Comparison of ENCODE assay signal across 13 cellular contexts in the genomic region with DNA sequence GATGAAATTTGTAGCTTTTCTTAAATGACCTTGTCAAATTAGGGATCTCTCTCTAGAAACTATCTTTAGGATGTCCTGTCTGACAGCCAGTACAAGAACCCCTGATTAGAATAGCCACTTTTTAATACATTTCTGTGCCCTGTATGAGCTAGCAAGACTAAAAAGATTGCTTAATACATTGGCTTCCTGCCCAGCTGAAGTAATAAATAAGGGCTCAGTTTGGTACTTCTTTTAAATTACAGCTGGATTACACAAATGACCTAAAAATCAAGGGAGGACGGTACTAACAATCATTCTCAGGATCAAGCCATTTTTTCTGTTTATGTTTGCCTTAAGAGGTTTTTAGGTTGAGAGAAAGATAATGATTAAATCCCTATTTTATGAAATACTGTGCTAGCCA. TPM values are rescaled to one million over a fixed set of nuclear protein-coding genes. Genes with fewer than 3 reads are reported as not detected.
DNase-seq lines count a peak whose midpoint lies in the region; ATAC-seq and TF ChIP-seq lines count a peak whose summit lies in the region.
"Had no signal": no experiment of that assay in that cellular context is flagged by ENCODE, and none has a peak within 500 bp of the region (broad histone marks: within the 10 kb centered on the region; RNA-seq: fewer than 3 reads in every experiment).

No MANE protein-coding gene starts in this region.

- no peaks in the 10 kb centered on the region for H3K4me1 ChIP-seq in tibial artery
- H3K4me1 ChIP-seq: parathyroid adenoma, tibial nerve had no signal

- intact Hi-C loops in tibial artery (cut with DNase I; ENCODE audit: low total_unique reads): loop anchor here (10.0 kb wide), 1 partner anchor 75 kb away; the partner anchor contains the start of gene SP9

- ATAC-seq in T-helper 17 cell (no peak), SK-N-SH treated with all-trans-retinoic acid at 6 μM for 48 hours (no peak)
- ATAC-seq: activated CD4-positive, CD25-positive, alpha-beta regulatory T cell treated with anti-CD3 and anti-CD28 coated beads, Interleukin-2, amount 50 U/mL, for 24 hours had no signal

- peaks cover 20% of the 10 kb centered on the region for H3K27me3 Mint-ChIP-seq in T-helper 17 cell

- H3K4me3 Mint-ChIP-seq in T-helper 17 cell: no peak overlapping the region

- H3K27me3 ChIP-seq in tibial artery: peaks cover 0 to 8% of the 10 kb centered on the region in 2 donors
- H3K27me3 ChIP-seq: tibial nerve had no signal

- H3K36me3 Mint-ChIP-seq in T-helper 17 cell (ENCODE audit: low read depth): no peaks in the 10 kb centered on the region

- no peaks in the 10 kb centered on the region for H3K4me1 Mint-ChIP-seq in T-helper 17 cell

- H3K27ac ChIP-seq in SK-N-MC (no peak overlapping the region), tibial artery (no peak overlapping the region)
- H3K27ac ChIP-seq: parathyroid adenoma, tibial nerve had no signal

- H3K9me3 ChIP-seq in SK-N-MC (ENCODE audit: low read depth, low read length) (no peaks in the 10 kb centered on the region), T-helper 17 cell (ENCODE audit: control insufficient read depth, low read length, poor library complexity, severe bottlenecking) (no peaks in the 10 kb centered on the region), tibial artery (no peaks in the 10 kb centered on the region)
- H3K9me3 ChIP-seq: tibial nerve had no signal

- peak; percentile 83 for DNase-seq in AG10803 (ENCODE audit: low read depth)
- DNase-seq in HFF-Myc (ENCODE audit: extremely low read depth, low read depth): peak; percentile 31
- DNase-seq in SK-N-MC (ENCODE audit: low read depth, low spot score): peak; percentile 88
- peak; percentile 38 for DNase-seq in foreskin melanocyte
- DNase-seq in T-helper 17 cell: no peak
- no peak for DNase-seq in tibial artery
- DNase-seq in mesenteric fat pad (ENCODE audit: low spot score): no peak
- DNase-seq: effector CD8-positive, alpha-beta T cell; left cardiac atrium had no signal

- TF ChIP-seq CTCF in AG10803 (conservative IDR thresholded peaks at IDR 0.05; ENCODE audit: low read length): no peak
- TF ChIP-seq CTCF in HFF-Myc (IDR thresholded peaks at IDR 0.05; ENCODE audit: low read depth, low read length, missing control alignments): no peak
- no peak for TF ChIP-seq CTCF in tibial artery (IDR thresholded peaks at IDR 0.05)

- H3K4me3 ChIP-seq in AG10803 (ENCODE audit: low read length): no peak overlapping the region
- H3K4me3 ChIP-seq in HFF-Myc (replicated peaks; ENCODE audit: low read depth, low read length): no peak overlapping the region
- H3K4me3 ChIP-seq in SK-N-MC: no peak overlapping the region
- no peak overlapping the region for H3K4me3 ChIP-seq in tibial artery
- H3K4me3 ChIP-seq: tibial nerve had no signal

- no peaks in the 10 kb centered on the region for H3K36me3 ChIP-seq in SK-N-MC (ENCODE audit: insufficient read depth, low read length)
- H3K36me3 ChIP-seq in tibial artery: no peaks in the 10 kb centered on the region
- H3K36me3 ChIP-seq: tibial nerve had no signal

- no peak overlapping the region for H3K9ac ChIP-seq in SK-N-MC (ENCODE audit: insufficient read length)
- H3K9ac ChIP-seq: parathyroid adenoma had no signal

- no peak overlapping the region for H3K27ac Mint-ChIP-seq in T-helper 17 cell

TF ChIP-seq in SK-N-SH treated with all-trans-retinoic acid at 6 μM for 48 hours, 23 proteins besides CTCF, POLR2A, EP300 and RAD21:
- TF ChIP-seq ARNTL (CRISPR knock-in tag; IDR thresholded peaks at IDR 0.05; ENCODE audit: borderline replicate concordance, low read depth): no peak

RNA-seq across cellular contexts. Expression of gene OLA1, which starts 11.6 kb away (rescaled TPM):
- total RNA-seq in T-helper 17 cell (10 to 100 TPM; 42.3 to 43.6 TPM), mesenteric fat pad (58.4 TPM)

Comparison
In these comparisons a context has a peak if more than half of its experiments do, and no peak if none do; other contexts are left out.
1. DNase-seq: peak in AG10803 (single experiment), HFF-Myc (single experiment), SK-N-MC (single experiment) and foreskin melanocyte (single experiment); none in T-helper 17 cell (0 of 3), tibial artery (0 of 2) and mesenteric fat pad (single experiment).